In the genomic region with DNA sequence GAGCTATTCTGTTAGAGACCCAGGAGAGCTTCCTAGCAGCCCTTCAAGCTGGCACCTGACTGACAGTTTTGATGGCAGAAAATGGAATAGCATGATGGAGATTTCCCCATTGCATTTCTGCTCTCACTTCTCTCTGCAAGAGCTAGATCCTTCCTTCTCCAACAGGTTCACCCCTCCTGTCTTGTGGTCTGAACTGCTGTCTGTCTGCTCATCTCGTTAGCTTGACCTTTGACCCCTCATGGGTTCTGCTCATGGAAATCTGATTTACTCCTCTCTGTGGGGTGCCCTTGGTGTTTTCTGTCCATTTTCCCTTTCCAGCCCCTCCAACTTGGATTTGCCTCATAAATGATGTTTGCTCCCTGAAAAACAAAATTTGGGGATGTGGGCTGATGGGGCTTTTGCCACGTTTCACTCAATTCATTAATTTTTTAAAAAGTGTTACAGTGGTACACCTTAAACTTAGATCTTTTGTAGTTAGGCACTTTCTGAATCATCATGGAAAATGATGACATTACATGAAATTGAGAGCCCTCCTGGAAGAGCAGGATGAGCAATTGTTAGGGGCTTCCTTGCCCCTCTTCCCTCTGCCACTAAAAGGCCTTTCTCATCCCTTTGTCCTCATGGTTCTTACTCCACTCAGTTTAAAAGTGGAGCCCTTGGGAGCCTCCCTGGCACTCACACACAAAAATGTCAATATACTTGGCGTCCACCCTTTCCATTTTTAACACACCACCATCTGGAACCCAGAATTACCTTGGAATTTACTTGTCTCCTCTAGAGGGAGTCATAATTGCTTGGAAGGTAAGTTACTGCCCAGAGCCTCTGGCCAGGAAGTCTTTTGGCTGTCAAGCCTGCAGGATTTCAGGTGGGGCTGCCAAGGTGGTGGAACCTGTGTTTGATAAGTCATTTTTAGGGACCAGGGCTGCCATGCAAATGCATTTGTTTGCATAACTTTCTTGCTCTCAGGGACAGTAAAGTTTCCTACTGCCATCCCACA, we compare ENCODE assay signal across 9 cellular contexts. TPM values are rescaled to one million over a fixed set of nuclear protein-coding genes. Genes with fewer than 3 reads are reported as not detected.
DNase-seq lines count a peak whose midpoint lies in the region; ATAC-seq, FAIRE-seq and TF ChIP-seq lines count a peak whose summit lies in the region.
"Had no signal": no experiment of that assay in that cellular context is flagged by ENCODE, and none has a peak within 500 bp of the region (broad histone marks: within the 10 kb centered on the region; RNA-seq: fewer than 3 reads in every experiment).

No MANE protein-coding gene starts in this region.

- H4K20me1 ChIP-seq in MM.1S (ENCODE audit: insufficient read depth, low read length) = no peaks in the 10 kb centered on the region
- H4K20me1 ChIP-seq in GM12878 (ENCODE audit: control insufficient read depth, insufficient read depth) = peaks cover 2% of the 10 kb centered on the region; the same call in 1 of the 2 replicates

- H3K27me3 ChIP-seq in MM.1S (replicated peaks; ENCODE audit: insufficient read depth, low read length) = no peaks in the 10 kb centered on the region
- H3K27me3 ChIP-seq in GM12878 (replicated peaks in 1 of 2; ENCODE audit: control insufficient read depth in 2 of 2, insufficient read depth in 2 of 2, low read length in 1 of 2) = no peaks in the 10 kb centered on the region
- H3K27me3 ChIP-seq in Peyer's patch = no peaks in the 10 kb centered on the region

- H3K4me2 ChIP-seq in MM.1S (ENCODE audit: low read depth, low read length) (peak overlapping the region; percentile 79), GM12878 (ENCODE audit: control insufficient read depth, insufficient read depth) (peak overlapping the region; percentile 72)

- no peak for TF ChIP-seq EP300 in GM12878 (IDR thresholded peaks at IDR 0.05; ENCODE audit: borderline replicate concordance in 1 of 2, control insufficient read depth in 1 of 2, low read depth in 2 of 2, low read length in 2 of 2)

- H3K79me2 ChIP-seq in MM.1S (ENCODE audit: low read length) (no peaks in the 10 kb centered on the region), GM12878 (ENCODE audit: control insufficient read depth, insufficient read depth, low read length) (no peaks in the 10 kb centered on the region)

- 9% methylated on average over 3 of the region's 3 CpGs for WGBS in GM12878 (ENCODE audit: insufficient coverage, insufficient replicate concordance, low lambda C conversion rate, missing lambda C conversion rate)

- H3K9me3 ChIP-seq in MM.1S (replicated peaks; ENCODE audit: insufficient read depth, low read length) = no peaks in the 10 kb centered on the region
- no peaks in the 10 kb centered on the region for H3K9me3 ChIP-seq in GM12878 (replicated peaks; ENCODE audit: control insufficient read depth, insufficient read depth, low read length)
- no peaks in the 10 kb centered on the region for H3K9me3 ChIP-seq in Peyer's patch

- FAIRE-seq in GM12878 (lab: Jason Lieb, UNC) = no peak

- TF ChIP-seq POLR2A in GM12878 (IDR thresholded peaks at IDR 0.05; ENCODE audit: low read depth, low read length) (no peak), Peyer's patch (IDR thresholded peaks at IDR 0.05) (no peak)

- CTCF ChIA-PET in GM12878 (lab: Yijun Ruan, JAX) = interaction anchor here (0.6 to 20.3 kb wide), 38 partner anchors 13 to 243 kb away, joined by 3 to 805 read pairs (median 6); partner anchors contain the start of genes DYRK3, IL10, IL19 and IL20

- RAD21 ChIA-PET in GM12878 (lab: Charles Lee; ENCODE audit: unreplicated experiment) = interaction anchor here (0.8 to 9.3 kb wide), 33 partner anchors 11 to 244 kb away, joined by 3 to 297 read pairs (median 8); partner anchors contain the start of genes DYRK3, IL10 and IL19

- SMC1A ChIA-PET in GM12878 (lab: Charles Lee; ENCODE audit: uncharacterized antibody, unreplicated experiment) = interaction anchor here (0.6 to 6.4 kb wide), 41 partner anchors 10 to 243 kb away, joined by 3 to 417 read pairs (median 5); partner anchors contain the start of genes IL10 and IL19

- peak overlapping the region; percentile 86 for H3K27ac ChIP-seq in MM.1S (ENCODE audit: low read length)
- peak overlapping the region; percentile 79 for H3K27ac ChIP-seq in GM12878 (ENCODE audit: control insufficient read depth, insufficient read depth)
- peak overlapping the region in 2 of 4 donors; percentile 59 to 63 for H3K27ac ChIP-seq in Peyer's patch

- no peak overlapping the region for H3K27ac Mint-ChIP-seq in progenitor cell of endocrine pancreas

- H3K4me3 ChIP-seq in AG10803 (ENCODE audit: low read length) (no peak overlapping the region), MM.1S (ENCODE audit: low read length) (no peak overlapping the region; the same call in 1 of the 2 replicates), GM12878 (no peak overlapping the region), Peyer's patch (no peak overlapping the region)

- in situ Hi-C loops in GM12878 (cut with MboI) = loop anchor here (5.0 kb wide), 2 partner anchors 34 to 64 kb away; partner anchors contain the start of genes IL10 and IL19

- intact Hi-C loops in GM12878 (cut with micrococcal nuclease; ENCODE audit: unreplicated experiment) (loop anchor here (1.0 to 5.0 kb wide), 5 partner anchors 28 to 674 kb away; no protein-coding TSS in a partner anchor), left cardiac atrium (cut with DNase I) (no loop called here)

- peaks cover 3% of the 10 kb centered on the region for H3K36me3 Mint-ChIP-seq in progenitor cell of endocrine pancreas (ENCODE audit: insufficient read depth)

- H3K9me3 Mint-ChIP-seq in progenitor cell of endocrine pancreas (ENCODE audit: low read depth) = no peaks in the 10 kb centered on the region

- H3K4me1 ChIP-seq in MM.1S (ENCODE audit: low read length) (peaks cover 46% of the 10 kb centered on the region), GM12878 (ENCODE audit: control insufficient read depth, insufficient read depth, low read length) (peaks cover 66% of the 10 kb centered on the region), Peyer's patch (peaks cover 0 to 10% (median 5%) of the 10 kb centered on the region in 4 donors)

- peaks cover 28% of the 10 kb centered on the region for H3F3A ChIP-seq in MM.1S (ENCODE audit: insufficient read depth, low read length)

- peaks cover 2% of the 10 kb centered on the region for H3K4me1 Mint-ChIP-seq in progenitor cell of endocrine pancreas (ENCODE audit: low read depth)

- H3K36me3 ChIP-seq in MM.1S (replicated peaks; ENCODE audit: insufficient read depth, low read length) = no peaks in the 10 kb centered on the region
- peaks cover 14% of the 10 kb centered on the region in 2 experiments; a peak in 2 of 4 replicates for H3K36me3 ChIP-seq in GM12878 (ENCODE audit: control insufficient read depth in 2 of 2, insufficient read depth in 2 of 2, low read length in 1 of 2)
- H3K36me3 ChIP-seq in Peyer's patch = peaks cover 0 to 7% (median 0%) of the 10 kb centered on the region in 3 donors

- BruUV-seq in GM12878 (replicated peaks; lab: Mats Ljungman, UMichigan) = no TSS peak

- no peaks in the 10 kb centered on the region for H3K27me3 Mint-ChIP-seq in progenitor cell of endocrine pancreas

- peak overlapping the region; percentile 7; the same call in 1 of the 2 replicates for H3K9ac ChIP-seq in MM.1S (ENCODE audit: low read length)
- no peak overlapping the region for H3K9ac ChIP-seq in GM12878 (ENCODE audit: control insufficient read depth, insufficient read depth, low read length)

- ATAC-seq in GM12878 = peak; percentile 3
- ATAC-seq in left cardiac atrium = no peak

- POLR2A ChIA-PET in GM12878 (lab: Charles Lee) = interaction anchor here (0.8 to 3.2 kb wide), 12 partner anchors 19 to 267 kb away, joined by 3 to 52 read pairs (median 4); partner anchors contain the start of genes IL10 and IL19

- no peaks in the 10 kb centered on the region for H3K9me2 ChIP-seq in MM.1S (replicated peaks; ENCODE audit: insufficient read depth, low read length)

- peak; percentile 55 for TF ChIP-seq CTCF in AG10803 (conservative IDR thresholded peaks at IDR 0.05; ENCODE audit: low read length)
- peak; percentile 34 for TF ChIP-seq CTCF in GM10266 (IDR thresholded peaks at IDR 0.05; ENCODE audit: control insufficient read depth, insufficient read depth, low read depth, missing control alignments)
- TF ChIP-seq CTCF in MM.1S (IDR thresholded peaks at IDR 0.05; ENCODE audit: low read length) = peak; percentile 64
- peak in 1 of 3 experiments; percentile 34; a peak in 3 of 6 replicates for TF ChIP-seq CTCF in GM12878 (IDR thresholded peaks at IDR 0.05 in 2 of 3, conservative IDR thresholded peaks at IDR 0.05 in 1 of 3; ENCODE audit: control insufficient read depth in 2 of 3, extremely low read depth in 1 of 3, insufficient read depth in 1 of 3, low read depth in 3 of 3, low read length in 3 of 3)
- peak; percentile 55 for TF ChIP-seq CTCF in progenitor cell of endocrine pancreas (IDR thresholded peaks at IDR 0.05; ENCODE audit: unreplicated experiment)
- peak in 3 of 6 experiments; percentile 8 to 19 (median 17) for TF ChIP-seq CTCF in Peyer's patch (IDR thresholded peaks at IDR 0.05)

- TF ChIP-seq RAD21 in GM12878 (IDR thresholded peaks at IDR 0.05; ENCODE audit: insufficient read depth, low read depth, low read length) = peak; percentile 36

- H2AFZ ChIP-seq in MM.1S (ENCODE audit: low read length) (no peak overlapping the region), GM12878 (ENCODE audit: control insufficient read depth, low read depth, low read length) (no peak overlapping the region)

- DNase-seq in AG10803 (ENCODE audit: low read depth) (peak; percentile 53), GM10266 (ENCODE audit: extremely low spot score) (no peak), MM.1S (peak; percentile 77), GM12878 (ENCODE audit: low read depth, low spot score) (no peak), progenitor cell of endocrine pancreas (ENCODE audit: low spot score, unreplicated experiment) (no peak), Peyer's patch (no peak), left cardiac atrium (no peak)
- DNase-seq in stimulated activated CD4-positive, alpha-beta T cell treated with anti-CD3 and anti-CD28 coated beads, Interleukin-4, amount 100 ng/mL, for 4 hours = no peak

- no peak overlapping the region for H3K4me3 Mint-ChIP-seq in progenitor cell of endocrine pancreas (ENCODE audit: low read depth)

RNA-seq across cellular contexts. Expression of gene IL19, which starts 31.9 kb away (rescaled TPM):
- not detected in 2 replicates for total RNA-seq in GM12878 (2013; cell fraction: nucleolus; rRNA removed)
- 0.38 TPM in 1 of 2 replicates, not detected in the other for total RNA-seq in GM12878 (2014; rRNA removed)
- total RNA-seq in GM12878 (2014; rRNA removed; fragmentation: Illumina TruSeq; extraction: Trizol) = not detected in 2 replicates
- total RNA-seq in GM12878 (2021) = not detected in 2 replicates
- 0.30 TPM for polyA plus RNA-seq in GM12878 (2011; ENCODE audit: low read depth)
- 0.72 and 0.73 TPM in 2 replicates for polyA plus RNA-seq in GM12878 (2011; rRNA removed)
- polyA plus RNA-seq in GM12878 (2011; cell fraction: cytosol; rRNA removed) = 0.33 and 0.63 TPM in 2 replicates
- polyA plus RNA-seq in GM12878 (2011; cell fraction: nucleus; rRNA removed) = 0.70 and 1.2 TPM in 2 replicates
- polyA plus RNA-seq in GM12878 (2012) = 0.65 TPM in 1 of 2 replicates, not detected in the other
- polyA plus RNA-seq in GM12878 (2014; fragmentation: Illumina TruSeq; extraction: Trizol) = 0.32 TPM in 1 of 2 replicates, not detected in the other
- under 1 TPM; 0.27 to 0.29 TPM for polyA plus RNA-seq in GM12878 (2014; fragmentation: Nextera tagmentation; extraction: Ambion mirVana)
- polyA plus RNA-seq in GM12878 (2014; rRNA removed) = 0.10 TPM in 1 of 2 replicates, not detected in the other
- polyA plus RNA-seq in GM12878 (2016; fragmentation: Nextera tagmentation; extraction: Ambion mirVana) = not detected
- 0.37 and 0.41 TPM in 2 replicates for polyA minus RNA-seq in GM12878 (2011; rRNA and poly(A)+ RNA removed)
- polyA minus RNA-seq in GM12878 (2011; cell fraction: cytosol; rRNA and poly(A)+ RNA removed) = not detected in 2 replicates
- 0.24 TPM in 1 of 2 replicates, not detected in the other for polyA minus RNA-seq in GM12878 (2011; cell fraction: nucleus; rRNA and poly(A)+ RNA removed)
- not detected in 2 replicates for total RNA-seq in progenitor cell of endocrine pancreas
- total RNA-seq in Peyer's patch = not detected
- total RNA-seq in left cardiac atrium = not detected
- total RNA-seq: HT1080 had no signal

RNA-seq across cellular contexts. Expression of gene IL10, which starts 33.6 kb away (rescaled TPM):
- 1.5 and 3.6 TPM in 2 replicates for total RNA-seq in GM12878 (2013; cell fraction: nucleolus; rRNA removed)
- total RNA-seq in GM12878 (2014; rRNA removed) (1.0 and 1.1 TPM in 2 replicates), GM12878 (2014; rRNA removed; fragmentation: Illumina TruSeq; extraction: Trizol) (1.4 and 1.6 TPM in 2 replicates), GM12878 (2021) (0.67 and 1.1 TPM in 2 replicates), progenitor cell of endocrine pancreas (not detected in 2 replicates), Peyer's patch (1 to 10 TPM in 1 of 4 donors, under 1 TPM in 1, not detected in 2; 0.85 to 2.0 TPM), left cardiac atrium (1 to 10 TPM; 1.9 to 5.1 TPM)
- polyA plus RNA-seq in GM12878 (2011; ENCODE audit: low read depth) = 4.4 TPM
- polyA plus RNA-seq in GM12878 (2011; rRNA removed) (5.0 and 6.3 TPM in 2 replicates), GM12878 (2014; fragmentation: Illumina TruSeq; extraction: Trizol) (1.4 and 1.8 TPM in 2 replicates), GM12878 (2014; fragmentation: Nextera tagmentation; extraction: Ambion mirVana) (1 to 10 TPM; 1.2 to 1.6 TPM), GM12878 (2014; rRNA removed) (0.92 and 1.5 TPM in 2 replicates), GM12878 (2016; fragmentation: Nextera tagmentation; extraction: Ambion mirVana) (under 1 TPM; 0.34 to 0.70 TPM)
- polyA plus RNA-seq in GM12878 (2011; cell fraction: cytosol; rRNA removed) = 3.0 and 5.2 TPM in 2 replicates
- polyA plus RNA-seq in GM12878 (2011; cell fraction: nucleus; rRNA removed) = 1.0 and 1.4 TPM in 2 replicates
- polyA plus RNA-seq in GM12878 (2012) = 2.8 and 5.5 TPM in 2 replicates
- polyA minus RNA-seq in GM12878 (2011; rRNA and poly(A)+ RNA removed) = 3.7 and 6.0 TPM in 2 replicates
- 1.1 and 2.1 TPM in 2 replicates for polyA minus RNA-seq in GM12878 (2011; cell fraction: cytosol; rRNA and poly(A)+ RNA removed)
- polyA minus RNA-seq in GM12878 (2011; cell fraction: nucleus; rRNA and poly(A)+ RNA removed) = 4.7 and 5.2 TPM in 2 replicates
- total RNA-seq: HT1080 had no signal

RNA-seq across cellular contexts. Expression of gene MAPKAPK2, which starts 54.0 kb away (rescaled TPM):
- total RNA-seq in GM12878 (2013; cell fraction: nucleolus; rRNA removed) = 38.9 and 42.0 TPM in 2 replicates
- total RNA-seq in GM12878 (2014; rRNA removed) (59.9 and 62.6 TPM in 2 replicates), GM12878 (2014; rRNA removed; fragmentation: Illumina TruSeq; extraction: Trizol) (36.1 and 38.8 TPM in 2 replicates), GM12878 (2021) (92.2 and 93.0 TPM in 2 replicates), progenitor cell of endocrine pancreas (60.8 and 64.9 TPM in 2 replicates), Peyer's patch (10 to 100 TPM; 49.6 to 92.4 (median 59.6) TPM), left cardiac atrium (100 to 1,000 TPM; 154 to 219 TPM)
- 44.2 TPM for polyA plus RNA-seq in GM12878 (2011; ENCODE audit: low read depth)
- polyA plus RNA-seq in GM12878 (2011; rRNA removed) (51.0 and 71.7 TPM in 2 replicates), GM12878 (2014; fragmentation: Illumina TruSeq; extraction: Trizol) (66.8 and 70.6 TPM in 2 replicates), GM12878 (2014; fragmentation: Nextera tagmentation; extraction: Ambion mirVana) (1 to 10 TPM in 1 of 2 experiments, under 1 TPM in 1; 0.72 to 4.9 TPM), GM12878 (2014; rRNA removed) (65.5 and 65.7 TPM in 2 replicates), GM12878 (2016; fragmentation: Nextera tagmentation; extraction: Ambion mirVana) (1 to 10 TPM; 4.2 to 6.2 TPM)
- polyA plus RNA-seq in GM12878 (2011; cell fraction: cytosol; rRNA removed) = 83.8 and 84.4 TPM in 2 replicates
- 110 and 118 TPM in 2 replicates for polyA plus RNA-seq in GM12878 (2011; cell fraction: nucleus; rRNA removed)
- polyA plus RNA-seq in GM12878 (2012) = 44.4 and 63.5 TPM in 2 replicates
- 67.7 and 81.3 TPM in 2 replicates for polyA minus RNA-seq in GM12878 (2011; rRNA and poly(A)+ RNA removed)
- 25.1 and 29.4 TPM in 2 replicates for polyA minus RNA-seq in GM12878 (2011; cell fraction: cytosol; rRNA and poly(A)+ RNA removed)
- 23.2 and 39.0 TPM in 2 replicates for polyA minus RNA-seq in GM12878 (2011; cell fraction: nucleus; rRNA and poly(A)+ RNA removed)

Comparison
In these comparisons a context has a peak if more than half of its experiments do, and no peak if none do; other contexts are left out.
1. DNase-seq: peak in AG10803 (single experiment) and MM.1S (single experiment); none in GM10266 (single experiment), GM12878 (single experiment), progenitor cell of endocrine pancreas (single experiment), Peyer's patch (0 of 3), left cardiac atrium (single experiment) and stimulated activated CD4-positive, alpha-beta T cell treated with anti-CD3 and anti-CD28 coated beads, Interleukin-4, amount 100 ng/mL, for 4 hours (0 of 2).